6 cellular contexts compared by ENCODE assay signal in the genomic region with DNA sequence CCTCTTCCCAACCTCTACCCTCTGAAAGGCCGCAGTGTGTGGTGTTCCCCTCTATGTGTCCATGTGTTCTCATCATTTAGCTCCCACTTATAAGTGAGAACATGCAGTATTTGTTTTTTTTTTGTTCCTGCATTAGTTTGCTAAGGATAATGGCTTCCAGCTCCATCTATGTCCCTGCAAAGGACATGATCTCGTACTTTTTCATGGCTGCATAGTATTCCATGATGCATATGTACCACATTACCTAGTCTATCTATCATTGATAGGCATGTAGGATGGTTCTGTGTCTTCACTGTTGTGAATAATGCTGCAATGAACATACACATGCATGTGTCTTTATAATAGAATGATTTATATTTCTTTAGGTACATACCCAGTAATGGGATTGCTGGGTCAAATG. TPM values are rescaled to one million over a fixed set of nuclear protein-coding genes. Genes with fewer than 3 reads are reported as not detected.
"Had no signal": no experiment of that assay in that cellular context is flagged by ENCODE, and none has a peak within 500 bp of the region (broad histone marks: within the 10 kb centered on the region; RNA-seq: fewer than 3 reads in every experiment).

No MANE protein-coding gene starts in this region.

RNA-seq across cellular contexts. Expression of a gene that starts 12.6 kb away (rescaled TPM):
- total RNA-seq: activated naive CD8-positive, alpha-beta T cell treated with anti-CD3 and anti-CD28 coated beads, Interleukin-2, amount 10 ng/mL, durations not matched to agents 7 days and 5 days; activated T-helper 2 cell treated with anti-CD3 and anti-CD28 coated beads, Interferon-gamma antibody, Interleukin-2, Interleukin-4, amounts not matched to agents 10 μg/mL and 5 μg/mL and 100 μg/mL, durations not matched to agents 14 hours and 24 hours and 36 hours had no signal

RNA-seq across cellular contexts. Expression of a gene that starts 58.4 kb away (rescaled TPM):
- total RNA-seq: activated T-cell treated with anti-CD3 and anti-CD28 coated beads, Interleukin-2, amount 50 U/mL, for 72 hours; activated T-helper 1 cell treated with anti-CD3 and anti-CD28 coated beads, Interleukin-12 subunit alpha, Interleukin-12 subunit beta, Interleukin-2, Interleukin-4 antibody, amounts not matched to agents 30 ng/mL and 10 ng/mL and 1 ng/mL, durations not matched to agents 14 hours and 24 hours and 36 hours; activated T-helper 17 cell treated with anti-CD3 and anti-CD28 coated beads, Interleukin-2, amount 50 U/mL, for 72 hours; activated T-helper 2 cell treated with anti-CD3 and anti-CD28 coated beads, Interferon-gamma antibody, Interleukin-2, Interleukin-4, amounts not matched to agents 10 μg/mL and 5 μg/mL and 100 μg/mL, durations not matched to agents 14 hours and 24 hours and 36 hours; bronchial epithelial cell had no signal
